ENCODE assay signal across 8 cellular contexts in the genomic region with DNA sequence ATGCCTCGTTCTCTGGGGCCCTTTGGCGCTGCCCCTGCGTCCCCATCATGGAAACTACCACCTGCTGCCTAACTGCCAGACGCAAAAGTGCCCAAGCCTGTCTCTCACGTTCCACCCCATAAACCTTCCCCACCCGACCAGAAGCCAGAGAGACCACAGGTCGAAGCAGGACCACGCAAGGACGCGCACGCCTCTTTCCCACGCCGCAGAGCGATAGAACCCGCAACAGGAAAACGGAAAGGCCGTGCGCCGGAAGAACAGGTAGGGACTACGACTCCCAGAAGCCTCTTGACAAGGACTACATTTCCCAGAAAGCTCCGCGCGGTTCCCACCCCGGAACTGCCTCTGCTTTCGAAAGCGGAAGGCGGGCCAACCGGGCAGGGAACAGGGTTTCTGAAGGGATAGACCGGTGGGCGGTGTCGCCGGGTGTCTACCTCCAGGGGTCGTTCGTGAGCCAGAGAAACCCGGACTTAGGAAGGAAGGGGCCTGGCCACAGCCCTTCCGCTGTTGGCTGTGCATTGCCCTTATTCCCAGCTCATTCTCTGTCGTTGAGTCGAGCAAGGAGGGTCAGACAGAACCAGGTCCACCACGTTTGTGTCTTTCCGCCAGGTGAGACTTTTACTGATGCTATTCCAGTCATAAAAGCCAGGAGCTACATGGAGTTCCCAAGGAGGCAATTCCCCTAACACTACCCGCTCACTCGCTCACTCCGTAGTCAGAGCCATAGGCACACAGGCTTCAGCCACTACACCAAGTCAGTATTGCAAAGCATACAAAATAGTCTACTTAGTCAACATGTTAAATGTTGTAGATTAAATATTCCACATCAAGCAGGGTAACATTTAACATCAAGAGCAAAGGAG. TPM values are rescaled to one million over a fixed set of nuclear protein-coding genes. Genes with fewer than 3 reads are reported as not detected.
DNase-seq lines count a peak whose midpoint lies in the region; ATAC-seq and TF ChIP-seq lines count a peak whose summit lies in the region.

No MANE protein-coding gene starts in this region.

- H3K27me3 Mint-ChIP-seq in chondrocyte (ENCODE audit: low read depth): no peaks in the 10 kb centered on the region

- H3K36me3 Mint-ChIP-seq in chondrocyte (ENCODE audit: low read depth): no peaks in the 10 kb centered on the region

- ATAC-seq in GM19035 (IDR thresholded peaks at IDR 0.05; ENCODE audit: unreplicated experiment): peak; percentile 98
- peak; percentile 100 for ATAC-seq in HG03354 (IDR thresholded peaks at IDR 0.05; ENCODE audit: poor library complexity, severe bottlenecking, unreplicated experiment)

- H3K4me3 Mint-ChIP-seq in chondrocyte (ENCODE audit: unreplicated experiment): peak overlapping the region; percentile 82

- peaks cover 22% of the 10 kb centered on the region for H3K4me1 Mint-ChIP-seq in chondrocyte (ENCODE audit: low read depth)

- TF ChIP-seq CTCF in chondrocyte (IDR thresholded peaks at IDR 0.05): peak; percentile 88

- H3K27ac Mint-ChIP-seq in chondrocyte (ENCODE audit: unreplicated experiment): peak overlapping the region; percentile 84

- DNase-seq in Ammon's horn (ENCODE audit: low spot score): peak; percentile 97
- DNase-seq in NCI-H446 (lab: John Stamatoyannopoulos, UW): peak; percentile 97 to 99
- DNase-seq in activated CD4-positive, CD25-positive, alpha-beta regulatory T cell treated with anti-CD3 and anti-CD28 coated beads, Interleukin-2, amount 50 U/mL, for 72 hours: peak; percentile 96
- peak; percentile 100 for DNase-seq in chondrocyte (ENCODE audit: low spot score)
- DNase-seq in kidney glomerular epithelial cell (lab: John Stamatoyannopoulos, UW): peak; percentile 98
- peak; percentile 91 to 93 for DNase-seq in stimulated activated CD4-positive, alpha-beta T cell treated with anti-CD3 and anti-CD28 coated beads, Interleukin-1b, Interleukin-23, amount 100 ng/mL, for 1 hour (ENCODE audit: low read depth in 2 of 2)

- no peaks in the 10 kb centered on the region for H3K9me3 Mint-ChIP-seq in chondrocyte (ENCODE audit: low read depth)

RNA-seq across cellular contexts. Expression of gene ZBTB38, which starts 56.6 kb away (rescaled TPM):
- 50.4 to 71.1 TPM (median 64.6 TPM) in 3 replicates for total RNA-seq in chondrocyte

Comparison
In these comparisons a context has a peak if more than half of its experiments do, and no peak if none do; other contexts are left out.
1. Peak in every context shown above with its lines: DNase-seq and ATAC-seq.